Comparison of ENCODE assay signal across 11 cellular contexts in the genomic region with DNA sequence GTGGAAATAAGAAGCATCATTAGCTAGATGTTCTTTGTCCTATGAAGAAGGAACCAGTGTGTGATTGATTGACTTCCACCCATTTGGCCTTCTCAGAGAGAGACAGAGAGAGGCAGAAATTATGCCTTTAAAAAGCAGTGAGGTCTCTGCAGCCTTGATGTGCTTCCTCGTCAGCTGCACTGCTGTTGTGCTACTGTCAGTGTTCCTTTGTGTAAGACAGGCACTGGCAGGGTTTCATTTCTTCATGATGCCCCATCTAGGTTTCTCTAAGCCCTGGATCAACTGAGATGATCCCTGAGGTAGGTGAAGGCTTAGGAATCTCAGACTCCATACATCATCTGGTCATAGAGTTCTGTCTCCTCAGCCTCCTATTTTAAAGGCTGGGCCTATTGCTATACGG. TPM values are rescaled to one million over a fixed set of nuclear protein-coding genes. Genes with fewer than 3 reads are reported as not detected.
A peak's percentile ranks its signal among the peaks of the same experiment; 100 is the strongest.
DNase-seq lines count a peak whose midpoint lies in the region; FAIRE-seq and TF ChIP-seq lines count a peak whose summit lies in the region.
"Had no signal": no experiment of that assay in that cellular context is flagged by ENCODE, and none has a peak within 500 bp of the region (broad histone marks: within the 10 kb centered on the region; RNA-seq: fewer than 3 reads in every experiment).

No MANE protein-coding gene starts in this region.

- DNase-seq in MV-4-11 (lab: John Stamatoyannopoulos, UW) (peak; percentile 52), esophagus muscularis mucosa (ENCODE audit: extremely low spot score) (no peak), osteocyte (ENCODE audit: extremely low spot score, unreplicated experiment) (no peak), NCI-H446 treated with DMSO at 0.1 percent for 48 hours (lab: John Stamatoyannopoulos, UW) (no peak), GF-D8 (lab: John Stamatoyannopoulos, UW) (no peak), inferior parietal cortex (ENCODE audit: extremely low spot score) (no peak), H54 (ENCODE audit: insufficient read length, low spot score) (no peak)
- DNase-seq: NCI-H1417 treated with DMSO at 0.1 percent for 48 hours; stimulated activated naive CD4-positive, alpha-beta T cell had no signal

- H4K20me1 ChIP-seq in BLaER1 treated with 17β-estradiol and CSF1 and Interleukin-3, amounts not matched to agents 10 nM and 100 nM: peaks cover 0 to 74% (median 27%) of the 10 kb centered on the region in 11 experiments; a peak in 17 of 22 replicates

- TF ChIP-seq POLR2A in esophagus muscularis mucosa (IDR thresholded peaks at IDR 0.05; ENCODE audit: low read depth) (no peak), H54 (IDR thresholded peaks at IDR 0.05; ENCODE audit: low read depth, low read length) (no peak)

- H3K36me3 Mint-ChIP-seq in osteocyte (ENCODE audit: unreplicated experiment): peaks cover 13% of the 10 kb centered on the region

- no peak for TF ChIP-seq EP300 in esophagus muscularis mucosa (IDR thresholded peaks at IDR 0.05)

- intact Hi-C loops in esophagus muscularis mucosa (cut with DNase I): no loop called here

- peaks cover 72% of the 10 kb centered on the region for H3K4me1 Mint-ChIP-seq in osteocyte (ENCODE audit: unreplicated experiment)

- H3K4me1 ChIP-seq in BLaER1 treated with 17β-estradiol and CSF1 and Interleukin-3, amounts not matched to agents 10 nM and 100 nM: peaks cover 87 to 99% (median 95%) of the 10 kb centered on the region in 10 experiments
- H3K4me1 ChIP-seq in esophagus muscularis mucosa: peaks cover 79 to 100% (median 95%) of the 10 kb centered on the region in 4 donors

- H3K27me3 Mint-ChIP-seq in osteocyte (ENCODE audit: unreplicated experiment): no peaks in the 10 kb centered on the region

- H3K36me3 ChIP-seq in BLaER1 treated with 17β-estradiol and CSF1 and Interleukin-3, amounts not matched to agents 10 nM and 100 nM: peaks cover 33 to 60% (median 46%) of the 10 kb centered on the region in 11 experiments
- peaks cover 0 to 25% (median 15%) of the 10 kb centered on the region in 4 donors for H3K36me3 ChIP-seq in esophagus muscularis mucosa

- H3K9me3 ChIP-seq in BLaER1 treated with 17β-estradiol and CSF1 and Interleukin-3, amounts not matched to agents 10 nM and 100 nM (replicated peaks in 1 of 11): no peaks in the 10 kb centered on the region
- H3K9me3 ChIP-seq in esophagus muscularis mucosa: no peaks in the 10 kb centered on the region

- peak overlapping the region in 10 of 11 experiments; percentile 60 to 79 (median 70); a peak in 19 of 22 replicates for H3K9ac ChIP-seq in BLaER1 treated with 17β-estradiol and CSF1 and Interleukin-3, amounts not matched to agents 10 nM and 100 nM

- H3K9me3 Mint-ChIP-seq in osteocyte (ENCODE audit: unreplicated experiment): no peaks in the 10 kb centered on the region

- peak overlapping the region; percentile 99 for H3K27ac Mint-ChIP-seq in osteocyte (ENCODE audit: unreplicated experiment)

- H3K4me3 ChIP-seq in BLaER1 treated with 17β-estradiol and CSF1 and Interleukin-3, amounts not matched to agents 10 nM and 100 nM: peak overlapping the region in 6 of 10 experiments; percentile 6 to 62 (median 47); a peak in 8 of 20 replicates
- H3K4me3 ChIP-seq in esophagus muscularis mucosa: peak overlapping the region in 2 of 4 donors; percentile 36 to 50

- 75% methylated on average over 2 of the region's 2 CpGs for WGBS in esophagus muscularis mucosa

- no peaks in the 10 kb centered on the region for H3K27me3 ChIP-seq in BLaER1 treated with 17β-estradiol and CSF1 and Interleukin-3, amounts not matched to agents 10 nM and 100 nM
- H3K27me3 ChIP-seq in esophagus muscularis mucosa: no peaks in the 10 kb centered on the region

- no peak overlapping the region for H3K4me3 Mint-ChIP-seq in osteocyte (ENCODE audit: unreplicated experiment)

- TF ChIP-seq CTCF in esophagus muscularis mucosa (IDR thresholded peaks at IDR 0.05) (no peak), osteocyte (IDR thresholded peaks at IDR 0.05) (no peak)

- peak overlapping the region; percentile 81 to 99 (median 90) for H3K4me2 ChIP-seq in BLaER1 treated with 17β-estradiol and CSF1 and Interleukin-3, amounts not matched to agents 10 nM and 100 nM

- H3K27ac ChIP-seq in BLaER1 treated with 17β-estradiol and CSF1 and Interleukin-3, amounts not matched to agents 10 nM and 100 nM: peak overlapping the region; percentile 69 to 98 (median 81); a peak in 21 of 22 replicates
- H3K27ac ChIP-seq in esophagus muscularis mucosa (replicated peaks in 1 of 4): peak overlapping the region; percentile 79 to 86 (median 83)

- FAIRE-seq in H54 (lab: Jason Lieb, UNC): no peak

RNA-seq across cellular contexts. Expression of a gene that starts 34.9 kb away (rescaled TPM):
- 1 to 10 TPM in 1 of 4 donors, under 1 TPM in 1, not detected in 2; 0.13 to 4.5 TPM for total RNA-seq in esophagus muscularis mucosa
- 0.50 and 0.56 TPM in 2 replicates for total RNA-seq in osteocyte

RNA-seq across cellular contexts. Expression of a gene that starts 44.2 kb away (rescaled TPM):
- total RNA-seq in esophagus muscularis mucosa: not detected
- total RNA-seq in osteocyte: not detected in 2 replicates
- total RNA-seq: dermis microvascular lymphatic vessel endothelial cell had no signal

RNA-seq across cellular contexts. Expression of a gene that starts 52.7 kb away (rescaled TPM):
- total RNA-seq in esophagus muscularis mucosa (10 to 100 TPM in 2 of 4 donors, 1 to 10 TPM in 2; 2.9 to 16.6 (median 10.5) TPM), osteocyte (not detected in 2 replicates)
- total RNA-seq: dermis microvascular lymphatic vessel endothelial cell had no signal
